In the genomic region with DNA sequence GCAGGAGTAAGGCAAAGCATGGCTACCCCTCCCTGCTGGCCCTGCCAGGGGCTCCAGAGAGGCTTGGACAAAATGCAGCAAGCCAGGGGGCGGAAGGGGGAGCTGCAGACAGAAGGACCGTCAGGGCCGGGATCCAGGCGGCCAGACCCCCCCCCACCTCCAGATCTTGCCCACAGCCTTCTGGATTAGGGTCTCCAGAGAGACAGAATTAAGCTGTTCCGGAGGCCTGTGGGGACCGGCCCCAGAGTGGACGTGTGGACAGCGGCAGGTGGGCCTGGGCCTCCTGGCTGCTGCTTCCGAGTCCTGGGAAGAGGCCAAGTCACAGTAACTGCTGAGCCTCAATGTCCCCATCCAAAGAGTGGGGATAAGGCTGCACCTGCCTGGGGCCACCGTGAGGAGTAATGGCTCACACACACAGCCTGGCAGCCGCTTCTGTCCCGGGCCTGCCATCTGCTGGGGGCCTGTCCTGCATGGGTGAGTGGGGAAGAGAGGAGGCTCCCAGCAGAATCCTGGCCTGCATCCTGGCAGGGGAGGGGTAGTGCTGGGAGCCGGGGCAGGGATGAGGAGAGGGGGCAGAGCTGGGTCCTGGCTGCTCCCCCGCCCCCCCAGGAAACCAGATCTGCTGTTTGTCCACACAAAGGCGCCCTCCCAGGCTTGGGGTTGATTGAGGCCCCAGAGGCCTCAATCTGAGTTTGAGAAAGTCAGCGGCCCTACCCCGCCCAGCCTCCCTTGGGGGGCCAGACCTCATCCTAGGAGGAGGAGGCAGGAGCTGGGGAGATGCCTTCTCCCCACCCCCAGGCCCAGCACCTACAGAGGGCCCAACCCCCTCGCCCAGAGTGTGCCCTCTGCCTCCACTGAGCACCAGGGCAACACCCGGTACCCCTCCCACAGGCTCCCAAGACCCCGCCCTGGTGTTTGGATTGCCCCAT, we compare ENCODE assay signal across 12 cellular contexts. TPM values are rescaled to one million over a fixed set of nuclear protein-coding genes. Genes with fewer than 3 reads are reported as not detected.
DNase-seq lines count a peak whose midpoint lies in the region; ATAC-seq and TF ChIP-seq lines count a peak whose summit lies in the region.
"Had no signal": no experiment of that assay in that cellular context is flagged by ENCODE, and none has a peak within 500 bp of the region (broad histone marks: within the 10 kb centered on the region; RNA-seq: fewer than 3 reads in every experiment).

No MANE protein-coding gene starts in this region.

- H3K36me3 ChIP-seq in SK-N-SH (replicated peaks in 1 of 2; ENCODE audit: control insufficient read depth in 1 of 2, insufficient read depth in 2 of 2, low read length in 1 of 2), result peaks cover 0 to 7% of the 10 kb centered on the region in 2 experiments
- no peaks in the 10 kb centered on the region for H3K36me3 ChIP-seq in right lobe of liver

- H4K20me1 ChIP-seq in SK-N-SH (ENCODE audit: insufficient read depth), result peaks cover 24% of the 10 kb centered on the region

- TF ChIP-seq CTCF in SK-N-SH (IDR thresholded peaks at IDR 0.05) (no peak), right lobe of liver (IDR thresholded peaks at IDR 0.05) (no peak)

- CTCF ChIA-PET in SK-N-SH (lab: Yijun Ruan, JAX), result interaction anchor here (1.0 to 12.0 kb wide), 4 partner anchors 7 to 60 kb away, joined by 4 to 127 read pairs (median 10); no protein-coding TSS in a partner anchor

- H2AFZ ChIP-seq in SK-N-SH (ENCODE audit: low read depth), result no peak overlapping the region

- no peak for ATAC-seq in SK-N-SH treated with all-trans-retinoic acid at 6 μM for 48 hours
- ATAC-seq in right lobe of liver, result no peak
- ATAC-seq: esophagus mucosa had no signal

- WGBS in SK-N-SH (ENCODE audit: low lambda C conversion rate), result 84% methylated on average over 5 of the region's 20 CpGs
- WGBS in right lobe of liver (ENCODE audit: insufficient coverage, low coverage, low lambda C conversion rate, missing lambda C conversion rate), result no CpG with 5 or more reads among the region's 20 CpGs

- intact Hi-C loops in right lobe of liver (cut with DNase I), result no loop called here

- POLR2A ChIA-PET in SK-N-SH (lab: Yijun Ruan, JAX), result interaction anchor here (1.9 kb wide), 1 partner anchor 24 kb away, joined by 9 read pairs; a partner anchor contains a TSS

- H3K9me3 ChIP-seq in SK-N-SH (no peaks in the 10 kb centered on the region), right lobe of liver (no peaks in the 10 kb centered on the region)
- H3K9me3 ChIP-seq: HAP-1 had no signal

- no peak overlapping the region for H3K4me2 ChIP-seq in SK-N-SH

- DNase-seq in SK-N-SH, result peak; percentile 60
- DNase-seq in dermis blood vessel endothelial cell, result peak; percentile 43
- DNase-seq in right lobe of liver, result peak; percentile 23 to 57 (median 43)
- DNase-seq in ureter (ENCODE audit: low spot score), result peak; percentile 43
- DNase-seq in mucosa of gallbladder (ENCODE audit: low spot score), result no peak
- DNase-seq in DMS79 treated with DMSO at 0.1 percent for 48 hours (lab: John Stamatoyannopoulos, UW), result no peak
- DNase-seq in Kasumi-1 (lab: John Stamatoyannopoulos, UW), result no peak
- DNase-seq: IMR-90, SHP77 had no signal

- peaks cover 3% of the 10 kb centered on the region for H3F3A ChIP-seq in SK-N-SH (replicated peaks; ENCODE audit: insufficient read depth)

- H3K4me1 ChIP-seq in SK-N-SH (ENCODE audit: control insufficient read depth in 1 of 2, insufficient read depth in 2 of 2, low read depth in 1 of 2, low read length in 1 of 2) (peaks cover 9 to 74% of the 10 kb centered on the region in 2 experiments; a peak in 3 of 4 replicates), right lobe of liver (peaks cover 0 to 41% (median 17%) of the 10 kb centered on the region in 4 donors)

- TF ChIP-seq EP300 in SK-N-SH (IDR thresholded peaks at IDR 0.05; ENCODE audit: borderline replicate concordance in 1 of 2, low read depth in 1 of 2, low read length in 1 of 2), result no peak

- H3K79me2 ChIP-seq in SK-N-SH (ENCODE audit: insufficient read depth), result peaks cover 28% of the 10 kb centered on the region

- TF ChIP-seq RAD21 in SK-N-SH (IDR thresholded peaks at IDR 0.05; ENCODE audit: low read length), result 0 out of 2 replicates have a peak, but pooled peaks have one; percentile 6

- no peaks in the 10 kb centered on the region for H3K9me2 ChIP-seq in SK-N-SH

- no peak overlapping the region for H3K9ac ChIP-seq in SK-N-SH

- TF ChIP-seq POLR2A in right lobe of liver (IDR thresholded peaks at IDR 0.05), result no peak

- H3K27me3 ChIP-seq in SK-N-SH (ENCODE audit: insufficient read depth) (no peaks in the 10 kb centered on the region), right lobe of liver (no peaks in the 10 kb centered on the region)

- H3K27ac ChIP-seq in SK-N-SH (ENCODE audit: low read depth in 2 of 2, low read length in 1 of 2) (peak overlapping the region in 1 of 2 experiments; percentile 40; a peak in 1 of 4 replicates), right lobe of liver (no peak overlapping the region)

- H3K4me3 ChIP-seq in SK-N-SH (ENCODE audit: low read depth in 2 of 2, low read length in 1 of 2) (no peak overlapping the region), right lobe of liver (no peak overlapping the region)
- H3K4me3 ChIP-seq: HAP-1 had no signal

TF ChIP-seq in SK-N-SH, 30 proteins besides CTCF, POLR2A, EP300 and RAD21 (continues in another document):
- TF ChIP-seq GATA2 (CRISPR knock-in tag; IDR thresholded peaks at IDR 0.05), result no peak
- TF ChIP-seq, protein P1, sequence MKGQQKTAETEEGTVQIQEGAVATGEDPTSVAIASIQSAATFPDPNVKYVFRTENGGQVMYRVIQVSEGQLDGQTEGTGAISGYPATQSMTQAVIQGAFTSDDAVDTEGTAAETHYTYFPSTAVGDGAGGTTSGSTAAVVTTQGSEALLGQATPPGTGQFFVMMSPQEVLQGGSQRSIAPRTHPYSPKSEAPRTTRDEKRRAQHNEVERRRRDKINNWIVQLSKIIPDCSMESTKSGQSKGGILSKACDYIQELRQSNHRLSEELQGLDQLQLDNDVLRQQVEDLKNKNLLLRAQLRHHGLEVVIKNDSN (IDR thresholded peaks at IDR 0.05; ENCODE audit: borderline replicate concordance, low read depth), result no peak
- no peak for TF ChIP-seq JUND (IDR thresholded peaks at IDR 0.05)
- no peak for TF ChIP-seq NRF1 (IDR thresholded peaks at IDR 0.05; ENCODE audit: low read depth, low read length)

TF ChIP-seq in SK-N-SH treated with all-trans-retinoic acid at 6 μM for 48 hours, 23 proteins besides CTCF, POLR2A, EP300 and RAD21:
- TF ChIP-seq OSR1 (CRISPR knock-in tag; IDR thresholded peaks at IDR 0.05) (no peak), ZNF8 (CRISPR knock-in tag; IDR thresholded peaks at IDR 0.05) (no peak), GLIS3 (CRISPR knock-in tag; IDR thresholded peaks at IDR 0.05) (no peak)

RNA-seq across cellular contexts. Expression of a gene that starts 3.9 kb away (rescaled TPM):
- 16.1 and 27.2 TPM in 2 replicates for polyA plus RNA-seq in SK-N-SH (2012; rRNA removed)
- 9.9 and 17.8 TPM in 2 replicates for polyA plus RNA-seq in SK-N-SH (2012; cell fraction: cytosol; rRNA removed)
- 127 and 252 TPM in 2 replicates for polyA plus RNA-seq in SK-N-SH (2012; cell fraction: nucleus; rRNA removed)
- 55.8 and 127 TPM in 2 replicates for total RNA-seq in dermis blood vessel endothelial cell
- 10 to 100 TPM; 30.3 to 80.8 (median 47.1) TPM for total RNA-seq in right lobe of liver
- 433 TPM for total RNA-seq in ureter
- total RNA-seq in mucosa of gallbladder, result 298 TPM

RNA-seq across cellular contexts. Expression of a gene that starts 23.6 kb away (rescaled TPM):
- 11,376 and 16,625 TPM in 2 replicates for polyA plus RNA-seq in SK-N-SH (2012; rRNA removed)
- polyA plus RNA-seq in SK-N-SH (2012; cell fraction: cytosol; rRNA removed), result 13,224 and 13,754 TPM in 2 replicates
- 2,698 and 3,651 TPM in 2 replicates for polyA plus RNA-seq in SK-N-SH (2012; cell fraction: nucleus; rRNA removed)
- 226 and 1,095 TPM in 2 replicates for total RNA-seq in dermis blood vessel endothelial cell
- 100 to 1,000 TPM; 339 to 696 (median 413) TPM for total RNA-seq in right lobe of liver
- 1,691 TPM for total RNA-seq in ureter
- total RNA-seq in mucosa of gallbladder, result 968 TPM

RNA-seq across cellular contexts. Expression of a gene that starts 43.8 kb away (rescaled TPM):
- polyA plus RNA-seq in SK-N-SH (2012; rRNA removed), result 4.2 and 4.8 TPM in 2 replicates
- polyA plus RNA-seq in SK-N-SH (2012; cell fraction: cytosol; rRNA removed), result 2.8 and 4.3 TPM in 2 replicates
- polyA plus RNA-seq in SK-N-SH (2012; cell fraction: nucleus; rRNA removed), result 6.6 and 7.6 TPM in 2 replicates
- total RNA-seq in dermis blood vessel endothelial cell (0.85 and 1.9 TPM in 2 replicates), right lobe of liver (1 to 10 TPM; 1.4 to 2.9 (median 2.5) TPM), ureter (4.0 TPM), mucosa of gallbladder (5.2 TPM)

Comparison
In these comparisons a context has a peak if more than half of its experiments do, and no peak if none do; other contexts are left out.
1. DNase-seq: peak in SK-N-SH (single experiment), dermis blood vessel endothelial cell (single experiment), right lobe of liver (3 of 3) and ureter (single experiment); none in mucosa of gallbladder (single experiment), DMS79 treated with DMSO at 0.1 percent for 48 hours (single experiment) and Kasumi-1 (0 of 2).